ENCODE assay signal across 25 cellular contexts in genomic region chr10:72816565-72816964, GRCh38.
DNase-seq lines count a peak whose midpoint lies in the region; ATAC-seq, FAIRE-seq and TF ChIP-seq lines count a peak whose summit lies in the region.
"Had no signal": no experiment of that assay in that cellular context is flagged by ENCODE, and none has a peak within 500 bp of the region (broad histone marks: within the 10 kb centered on the region; RNA-seq: fewer than 3 reads in every experiment).

No MANE protein-coding gene starts in this region.

- H3K4me3 ChIP-seq in A549 (no peak overlapping the region), LNCaP clone FGC (ENCODE audit: low read depth, low read length) (no peak overlapping the region)
- H3K4me3 ChIP-seq: BLaER1 treated with 17β-estradiol and CSF1 and Interleukin-3, amounts not matched to agents 10 nM and 100 nM had no signal

- no peak for TF ChIP-seq EP300 in A549 (IDR thresholded peaks at IDR 0.05)

- no peak for TF ChIP-seq POLR2A in A549 (IDR thresholded peaks at IDR 0.05; ENCODE audit: low read length)

- no peaks in the 10 kb centered on the region for H3K9me3 ChIP-seq in A549
- H3K9me3 ChIP-seq: BE2C had no signal

- CTCF ChIA-PET in A549 (lab: Yijun Ruan, JAX): interaction anchor here (1.2 to 1.4 kb wide), 2 partner anchors 17 to 122 kb away, joined by 3 read pairs; no protein-coding TSS in a partner anchor

- TF ChIP-seq RAD21 in A549 (conservative IDR thresholded peaks at IDR 0.05 in 1 of 2, IDR thresholded peaks at IDR 0.05 in 1 of 2): no peak

- peak; percentile 11 for DNase-seq in DMS53 (lab: John Stamatoyannopoulos, UW)
- DNase-seq in DMS53 treated with DMSO at 0.1 percent for 48 hours (lab: John Stamatoyannopoulos, UW; ENCODE audit: unreplicated experiment): no peak
- DNase-seq in A549 (ENCODE audit: low read depth in 1 of 2, low spot score in 1 of 2): no peak
- peak; percentile 84 for DNase-seq in LNCaP clone FGC (ENCODE audit: low read depth)
- DNase-seq in left lobe of liver (ENCODE audit: low spot score): no peak
- DNase-seq in activated gamma-delta T cell (lab: John Stamatoyannopoulos, UW): no peak
- no peak for DNase-seq in NCI-H2227 (lab: John Stamatoyannopoulos, UW; ENCODE audit: unreplicated experiment)
- no peak for DNase-seq in activated T-cell treated with anti-CD3 and anti-CD28 coated beads, Interleukin-2, amount 50 U/mL, for 48 hours
- DNase-seq: ACHN; AML-193; BE2C; CD4-positive, alpha-beta T cell; CD8-positive, alpha-beta memory T cell; DMS 273 treated with DMSO at 0.1 percent for 48 hours; DND-41; H7; HCEC 1CT; HFFc6 had no signal

- H3K4me2 ChIP-seq in A549: peak overlapping the region; percentile 21; the same call in 2 of the 3 replicates
- H3K4me2 ChIP-seq: BLaER1 treated with 17β-estradiol and CSF1 and Interleukin-3, amounts not matched to agents 10 nM and 100 nM had no signal

- no peak overlapping the region for H3K27ac ChIP-seq in A549
- H3K27ac ChIP-seq: 22Rv1; BLaER1 treated with 17β-estradiol and CSF1 and Interleukin-3, amounts not matched to agents 10 nM and 100 nM had no signal

- peak; percentile 18 for FAIRE-seq in A549 (lab: Jason Lieb, UNC)
- FAIRE-seq: A204.1, D721Med, G401.6, GM12892, H1 had no signal

- H3K4me1 ChIP-seq in A549: peaks cover 38% of the 10 kb centered on the region
- H3K4me1 ChIP-seq: BE2C had no signal

- WGBS in A549 (ENCODE audit: missing lambda C conversion rate): 22% methylated on average over 1 of the region's 1 CpG

- TF ChIP-seq CTCF in A549 (IDR thresholded peaks at IDR 0.05) (no peak), LNCaP clone FGC (IDR thresholded peaks at IDR 0.05; ENCODE audit: control insufficient read depth, extremely low read depth, insufficient read depth) (no peak)

- POLR2A ChIA-PET in A549 (lab: Yijun Ruan, JAX): no interaction called here

- ATAC-seq in A549: peak in 1 of 2 experiments; percentile 63; a peak in 3 of 6 replicates
- peak; percentile 74 for ATAC-seq in left lobe of liver

TF ChIP-seq in A549, 52 proteins besides CTCF, POLR2A, EP300 and RAD21:
- TF ChIP-seq PHF8 (IDR thresholded peaks at IDR 0.05; ENCODE audit: borderline replicate concordance, low read depth): no peak
- no peak for TF ChIP-seq HES2 (IDR thresholded peaks at IDR 0.05)
- TF ChIP-seq JUN (IDR thresholded peaks at IDR 0.05): no peak
- TF ChIP-seq MYC (IDR thresholded peaks at IDR 0.05; ENCODE audit: borderline replicate concordance, low read length): no peak
- no peak for TF ChIP-seq POLR2AphosphoS2 (conservative IDR thresholded peaks at IDR 0.05; ENCODE audit: low read length)
- no peak for TF ChIP-seq TP53 (CRISPR knock-in tag; IDR thresholded peaks at IDR 0.05)
- TF ChIP-seq NPAS2 (CRISPR knock-in tag; IDR thresholded peaks at IDR 0.05; ENCODE audit: borderline replicate concordance): no peak
- no peak for TF ChIP-seq HOXB5 (CRISPR knock-in tag; IDR thresholded peaks at IDR 0.05)

Comparison
In these comparisons a context has a peak if more than half of its experiments do, and no peak if none do; other contexts are left out.
1. DNase-seq: peak in DMS53 (single experiment) and LNCaP clone FGC (single experiment); none in DMS53 treated with DMSO at 0.1 percent for 48 hours (single experiment), A549 (0 of 2), left lobe of liver (single experiment), activated gamma-delta T cell (single experiment), NCI-H2227 (single experiment) and activated T-cell treated with anti-CD3 and anti-CD28 coated beads, Interleukin-2, amount 50 U/mL, for 48 hours (0 of 2).